ENCODE assay signal across 1 cellular context in the genomic region with DNA sequence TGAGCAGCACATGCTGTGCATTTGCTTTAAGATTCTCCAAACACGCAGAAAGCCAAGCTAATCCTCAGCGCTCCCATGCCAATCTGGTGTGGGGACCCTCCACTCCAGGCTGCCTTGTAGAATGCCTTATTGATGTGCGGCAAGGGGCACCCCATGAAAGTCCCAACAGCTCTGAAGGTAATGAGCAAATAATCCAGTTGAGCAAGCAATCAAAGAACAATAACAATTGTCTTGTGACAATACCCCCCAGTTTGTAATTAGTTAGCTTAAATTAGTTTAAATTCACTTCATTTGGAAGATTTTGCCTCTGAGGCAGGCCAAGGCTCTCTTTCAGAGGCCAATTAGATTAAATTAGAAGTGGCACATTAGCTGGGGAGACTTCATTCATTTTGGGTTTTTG.
TF ChIP-seq lines count a peak whose summit lies in the region.

No MANE protein-coding gene starts in this region.

TF ChIP-seq in WTC11, 78 proteins besides CTCF, POLR2A, EP300 and RAD21 (continued from another document):
- TF ChIP-seq, protein P1, sequence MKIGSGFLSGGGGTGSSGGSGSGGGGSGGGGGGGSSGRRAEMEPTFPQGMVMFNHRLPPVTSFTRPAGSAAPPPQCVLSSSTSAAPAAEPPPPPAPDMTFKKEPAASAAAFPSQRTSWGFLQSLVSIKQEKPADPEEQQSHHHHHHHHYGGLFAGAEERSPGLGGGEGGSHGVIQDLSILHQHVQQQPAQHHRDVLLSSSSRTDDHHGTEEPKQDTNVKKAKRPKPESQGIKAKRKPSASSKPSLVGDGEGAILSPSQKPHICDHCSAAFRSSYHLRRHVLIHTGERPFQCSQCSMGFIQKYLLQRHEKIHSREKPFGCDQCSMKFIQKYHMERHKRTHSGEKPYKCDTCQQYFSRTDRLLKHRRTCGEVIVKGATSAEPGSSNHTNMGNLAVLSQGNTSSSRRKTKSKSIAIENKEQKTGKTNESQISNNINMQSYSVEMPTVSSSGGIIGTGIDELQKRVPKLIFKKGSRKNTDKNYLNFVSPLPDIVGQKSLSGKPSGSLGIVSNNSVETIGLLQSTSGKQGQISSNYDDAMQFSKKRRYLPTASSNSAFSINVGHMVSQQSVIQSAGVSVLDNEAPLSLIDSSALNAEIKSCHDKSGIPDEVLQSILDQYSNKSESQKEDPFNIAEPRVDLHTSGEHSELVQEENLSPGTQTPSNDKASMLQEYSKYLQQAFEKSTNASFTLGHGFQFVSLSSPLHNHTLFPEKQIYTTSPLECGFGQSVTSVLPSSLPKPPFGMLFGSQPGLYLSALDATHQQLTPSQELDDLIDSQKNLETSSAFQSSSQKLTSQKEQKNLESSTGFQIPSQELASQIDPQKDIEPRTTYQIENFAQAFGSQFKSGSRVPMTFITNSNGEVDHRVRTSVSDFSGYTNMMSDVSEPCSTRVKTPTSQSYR (CRISPR knock-in tag; IDR thresholded peaks at IDR 0.05): no peak
- no peak for TF ChIP-seq SMAD4 (CRISPR knock-in tag; IDR thresholded peaks at IDR 0.05)
- TF ChIP-seq OVOL2 (CRISPR knock-in tag; IDR thresholded peaks at IDR 0.05; ENCODE audit: borderline replicate concordance): no peak
- no peak for TF ChIP-seq NR2C2 (CRISPR knock-in tag; IDR thresholded peaks at IDR 0.05)
- TF ChIP-seq NFYB (CRISPR knock-in tag; conservative IDR thresholded peaks at IDR 0.05; ENCODE audit: low read depth): no peak
- no peak for TF ChIP-seq NFE2L1 (CRISPR knock-in tag; IDR thresholded peaks at IDR 0.05)
